Comparison of ENCODE assay signal across 13 cellular contexts in the genomic region with DNA sequence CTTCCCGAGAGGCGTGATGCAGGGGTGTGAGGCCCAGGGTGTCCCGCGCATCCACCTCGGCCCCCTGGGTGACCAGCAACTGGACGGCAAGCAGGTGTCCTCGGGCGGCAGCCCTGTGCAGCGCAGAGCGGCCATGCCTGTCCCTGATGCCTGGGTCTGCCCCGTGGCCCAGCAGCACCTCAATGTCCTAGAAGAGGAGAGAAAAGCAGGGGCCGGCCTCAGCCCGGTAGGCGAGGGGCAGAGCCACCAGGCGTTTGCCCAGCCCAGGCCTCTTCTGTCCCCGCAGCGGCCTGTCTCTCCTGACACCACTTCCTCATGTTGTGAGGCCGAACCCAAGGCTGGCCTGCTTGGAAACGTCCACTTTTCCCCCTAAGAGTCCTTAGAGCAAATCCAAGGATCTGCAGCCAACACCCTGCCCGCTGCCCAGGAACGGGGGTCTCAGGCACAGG. TPM values are rescaled to one million over a fixed set of nuclear protein-coding genes. Genes with fewer than 3 reads are reported as not detected.
DNase-seq lines count a peak whose midpoint lies in the region; FAIRE-seq and TF ChIP-seq lines count a peak whose summit lies in the region.
"Had no signal": no experiment of that assay in that cellular context is flagged by ENCODE, and none has a peak within 500 bp of the region (broad histone marks: within the 10 kb centered on the region; RNA-seq: fewer than 3 reads in every experiment).

No MANE protein-coding gene starts in this region.

- H3K27me3 ChIP-seq in keratinocyte (ENCODE audit: control insufficient read depth, extremely low read depth, insufficient read depth, low read length) (no peaks in the 10 kb centered on the region), skeletal muscle tissue (ENCODE audit: control insufficient read depth in 3 of 3, insufficient read depth in 3 of 3, low read length in 3 of 3) (peaks cover 0 to 10% (median 0%) of the 10 kb centered on the region in 3 donors), HAP-1 (ENCODE audit: low read depth) (no peaks in the 10 kb centered on the region)

- no peak for TF ChIP-seq CTCF in keratinocyte (optimal IDR thresholded peaks at IDR 0.05 in 1 of 3, IDR thresholded peaks at IDR 0.05 in 1 of 3, conservative IDR thresholded peaks at IDR 0.05 in 1 of 3; ENCODE audit: extremely low read depth in 1 of 3, insufficient read depth in 2 of 3, low read length in 3 of 3)

- no peak overlapping the region for H3K4me3 Mint-ChIP-seq in activated CD4-positive, alpha-beta T cell treated with anti-CD3 and anti-CD28 coated beads, Interleukin-2, amount 10 ng/mL, durations not matched to agents 7 days and 5 days
- H3K4me3 Mint-ChIP-seq: CD4-positive, alpha-beta T cell had no signal

- H4K20me1 ChIP-seq in keratinocyte (ENCODE audit: control insufficient read depth, extremely low read depth, insufficient read depth, low read length) = no peaks in the 10 kb centered on the region

- H3K4me1 ChIP-seq in keratinocyte (ENCODE audit: control insufficient read depth, extremely low read depth, insufficient read depth, low read length) = peaks cover 34% of the 10 kb centered on the region
- H3K4me1 ChIP-seq in skeletal muscle tissue (ENCODE audit: control insufficient read depth in 3 of 3, insufficient read depth in 3 of 3, low read length in 3 of 3) = peaks cover 0 to 5% (median 2%) of the 10 kb centered on the region in 3 donors
- H3K4me1 ChIP-seq in HAP-1 = no peaks in the 10 kb centered on the region

- no peaks in the 10 kb centered on the region for H3K36me3 ChIP-seq in keratinocyte (ENCODE audit: control insufficient read depth in 2 of 2, extremely low read depth in 1 of 2, insufficient read depth in 2 of 2, low read length in 2 of 2)
- H3K36me3 ChIP-seq in skeletal muscle tissue (ENCODE audit: control insufficient read depth in 3 of 3, insufficient read depth in 3 of 3, low read length in 3 of 3) = no peaks in the 10 kb centered on the region
- H3K36me3 ChIP-seq in HAP-1 (replicated peaks) = no peaks in the 10 kb centered on the region

- CTCF ChIA-PET in activated CD4-positive, alpha-beta T cell treated with anti-CD3 and anti-CD28 coated beads, Interleukin-2, amount 10 ng/mL, durations not matched to agents 7 days and 5 days (lab: Charles Lee) = interaction anchor here (1.3 kb wide), 1 partner anchor 19 kb away, joined by 3 read pairs; no protein-coding TSS in a partner anchor

- H3K9me1 ChIP-seq in keratinocyte (ENCODE audit: control insufficient read depth, extremely low read depth, insufficient read depth, low read length) = no peaks in the 10 kb centered on the region

- no peak overlapping the region for H2AFZ ChIP-seq in keratinocyte (ENCODE audit: control insufficient read depth, low read length)

- H3K9me3 Mint-ChIP-seq in activated CD4-positive, alpha-beta T cell treated with anti-CD3 and anti-CD28 coated beads, Interleukin-2, amount 10 ng/mL, durations not matched to agents 7 days and 5 days = no peaks in the 10 kb centered on the region
- H3K9me3 Mint-ChIP-seq: CD4-positive, alpha-beta T cell; IgD-negative memory B cell had no signal

- H3K27ac Mint-ChIP-seq in activated CD4-positive, alpha-beta T cell treated with anti-CD3 and anti-CD28 coated beads, Interleukin-2, amount 10 ng/mL, durations not matched to agents 7 days and 5 days = no peak overlapping the region
- H3K27ac Mint-ChIP-seq: CD4-positive, alpha-beta T cell had no signal

- H3K9ac ChIP-seq in keratinocyte (ENCODE audit: control insufficient read depth, extremely low read depth, insufficient read depth, low read length) (peak overlapping the region; percentile 33), skeletal muscle tissue (ENCODE audit: low read depth in 1 of 3, low read length in 3 of 3) (peak overlapping the region in 2 of 3 donors; percentile 68 to 74)

- H3K79me2 ChIP-seq in keratinocyte (ENCODE audit: control insufficient read depth, insufficient read depth, low read length) = no peaks in the 10 kb centered on the region

- peaks cover 14% of the 10 kb centered on the region for H3K4me1 Mint-ChIP-seq in activated CD4-positive, alpha-beta T cell treated with anti-CD3 and anti-CD28 coated beads, Interleukin-2, amount 10 ng/mL, durations not matched to agents 7 days and 5 days

- POLR2A ChIA-PET in activated CD4-positive, alpha-beta T cell treated with anti-CD3 and anti-CD28 coated beads, Interleukin-2, amount 10 ng/mL, durations not matched to agents 7 days and 5 days (lab: Charles Lee) = no interaction called here

- FAIRE-seq in GM19239 (lab: Jason Lieb, UNC) (no peak), keratinocyte (lab: Jason Lieb, UNC) (no peak)

- H3K4me3 ChIP-seq in keratinocyte (ENCODE audit: control insufficient read depth in 2 of 3, extremely low read depth in 1 of 3, insufficient read depth in 2 of 3, low read depth in 1 of 3, low read length in 3 of 3) (peak overlapping the region in 1 of 3 experiments; percentile 14), skeletal muscle tissue (ENCODE audit: low read length in 3 of 3) (peak overlapping the region; percentile 23 to 52 (median 51)), HAP-1 (no peak overlapping the region)

- dilution Hi-C loops in keratinocyte (cut with MboI; ENCODE audit: extremely low pct_ligation_motif_present, low sequenced_read_pairs) = no loop called here

- no peaks in the 10 kb centered on the region for H3K36me3 Mint-ChIP-seq in activated CD4-positive, alpha-beta T cell treated with anti-CD3 and anti-CD28 coated beads, Interleukin-2, amount 10 ng/mL, durations not matched to agents 7 days and 5 days (ENCODE audit: low read depth)

- in situ Hi-C loops in HAP-1 (cut with MboI; ENCODE audit: low sequenced_read_pairs) = no loop called here

- DNase-seq in GM19239 (ENCODE audit: insufficient read length, low spot score) (peak; percentile 26), keratinocyte (ENCODE audit: low read depth, low spot score) (no peak), GM19238 (ENCODE audit: insufficient read length, low spot score) (no peak), HAP-1 (ENCODE audit: low spot score in 2 of 2) (no peak), NOMO-1 treated with dmso at 0.1 percent for 144 hours (lab: John Stamatoyannopoulos, UW; ENCODE audit: unreplicated experiment) (no peak)
- DNase-seq in activated CD4-positive, alpha-beta T cell treated with anti-CD3 and anti-CD28 coated beads, Interleukin-2, amount 10 ng/mL, durations not matched to agents 7 days and 5 days = no peak
- DNase-seq: activated T-cell treated with anti-CD3 and anti-CD28 coated beads, Interleukin-2, amount 50 U/mL, for 48 hours; CD4-positive, alpha-beta T cell; RPMI8226; stimulated activated CD4-positive, alpha-beta T cell treated with anti-CD3 and anti-CD28 coated beads, Interleukin-4, amount 100 ng/mL, for 4 hours had no signal

- H3K9me3 ChIP-seq in keratinocyte (ENCODE audit: control insufficient read depth, low read depth, low read length) = no peaks in the 10 kb centered on the region
- no peaks in the 10 kb centered on the region for H3K9me3 ChIP-seq in skeletal muscle tissue (ENCODE audit: control insufficient read depth in 3 of 3, low read length in 3 of 3)
- no peaks in the 10 kb centered on the region for H3K9me3 ChIP-seq in HAP-1

- peak overlapping the region; percentile 83 for H3K27ac ChIP-seq in cingulate gyrus (ENCODE audit: low read depth, low read length)
- no peak overlapping the region for H3K27ac ChIP-seq in keratinocyte (ENCODE audit: control insufficient read depth, insufficient read depth, low read length)
- H3K27ac ChIP-seq in skeletal muscle tissue (ENCODE audit: low read depth, low read length) = no peak overlapping the region

- peak overlapping the region; percentile 54 for H3K4me2 ChIP-seq in keratinocyte (ENCODE audit: control insufficient read depth, extremely low read depth, insufficient read depth, low read depth, low read length)

- H3K27me3 Mint-ChIP-seq in activated CD4-positive, alpha-beta T cell treated with anti-CD3 and anti-CD28 coated beads, Interleukin-2, amount 10 ng/mL, durations not matched to agents 7 days and 5 days = peaks cover 4% of the 10 kb centered on the region

RNA-seq across cellular contexts. Expression of a gene that starts 1.7 kb away (rescaled TPM):
- 4.6 to 6.5 TPM (median 5.1 TPM) in 3 replicates for polyA plus RNA-seq in keratinocyte
- polyA plus RNA-seq in keratinocyte (2011; ENCODE audit: low read depth) = 0.45 TPM
- polyA plus RNA-seq in keratinocyte (2011; cell fraction: cytosol; rRNA removed) = 2.9 and 4.5 TPM in 2 replicates
- 4.0 and 5.7 TPM in 2 replicates for polyA plus RNA-seq in keratinocyte (2011; cell fraction: nucleus; rRNA removed)
- polyA plus RNA-seq in keratinocyte (2012; ENCODE audit: low replicate concordance) = 2.4 and 7.2 TPM in 2 replicates
- 0.64 to 1.9 TPM (median 1.0 TPM) in 3 replicates for polyA minus RNA-seq in keratinocyte
- polyA minus RNA-seq in keratinocyte (2011; cell fraction: cytosol; rRNA and poly(A)+ RNA removed) = 6.5 TPM
- 0.62 and 1.6 TPM in 2 replicates for polyA minus RNA-seq in keratinocyte (2011; cell fraction: nucleus; rRNA and poly(A)+ RNA removed)
- 5.7 TPM for total RNA-seq in skeletal muscle tissue
- total RNA-seq in activated CD4-positive, alpha-beta T cell treated with anti-CD3 and anti-CD28 coated beads, Interleukin-2, amount 10 ng/mL, durations not matched to agents 7 days and 5 days = not detected
- total RNA-seq: CD4-positive, alpha-beta T cell had no signal
- polyA plus RNA-seq: IgD-negative memory B cell had no signal

RNA-seq across cellular contexts. Expression of a gene that starts 12.3 kb away (rescaled TPM):
- polyA plus RNA-seq in keratinocyte = 94.3 to 169 TPM (median 133 TPM) in 3 replicates
- polyA plus RNA-seq in keratinocyte (2011; ENCODE audit: low read depth) = 31.7 TPM
- polyA plus RNA-seq in keratinocyte (2011; cell fraction: cytosol; rRNA removed) = 121 and 139 TPM in 2 replicates
- polyA plus RNA-seq in keratinocyte (2011; cell fraction: nucleus; rRNA removed) = 71.0 and 73.2 TPM in 2 replicates
- polyA plus RNA-seq in keratinocyte (2012; ENCODE audit: low replicate concordance) = 118 and 167 TPM in 2 replicates
- 42.8 to 84.5 TPM (median 75.4 TPM) in 3 replicates for polyA minus RNA-seq in keratinocyte
- polyA minus RNA-seq in keratinocyte (2011; cell fraction: cytosol; rRNA and poly(A)+ RNA removed) = 137 TPM
- 25.4 and 27.8 TPM in 2 replicates for polyA minus RNA-seq in keratinocyte (2011; cell fraction: nucleus; rRNA and poly(A)+ RNA removed)
- total RNA-seq in skeletal muscle tissue = 75.7 TPM
- 100 to 1,000 TPM in 1 of 2 experiments, 10 to 100 TPM in 1; 98.6 to 107 TPM for total RNA-seq in activated CD4-positive, alpha-beta T cell treated with anti-CD3 and anti-CD28 coated beads, Interleukin-2, amount 10 ng/mL, durations not matched to agents 7 days and 5 days

RNA-seq across cellular contexts. Expression of a gene that starts 16.1 kb away (rescaled TPM):
- polyA plus RNA-seq in keratinocyte = 5.0 to 6.7 TPM (median 6.5 TPM) in 3 replicates
- polyA plus RNA-seq in keratinocyte (2011; ENCODE audit: low read depth) = 0.79 TPM
- 1.4 and 3.9 TPM in 2 replicates for polyA plus RNA-seq in keratinocyte (2011; cell fraction: cytosol; rRNA removed)
- 5.0 and 8.3 TPM in 2 replicates for polyA plus RNA-seq in keratinocyte (2011; cell fraction: nucleus; rRNA removed)
- 3.7 and 16.1 TPM in 2 replicates for polyA plus RNA-seq in keratinocyte (2012; ENCODE audit: low replicate concordance)
- polyA minus RNA-seq in keratinocyte = 1.7 to 3.9 TPM (median 2.3 TPM) in 3 replicates
- 10.6 TPM for polyA minus RNA-seq in keratinocyte (2011; cell fraction: cytosol; rRNA and poly(A)+ RNA removed)
- 4.7 and 7.9 TPM in 2 replicates for polyA minus RNA-seq in keratinocyte (2011; cell fraction: nucleus; rRNA and poly(A)+ RNA removed)
- 11.0 TPM for total RNA-seq in skeletal muscle tissue
- under 1 TPM; 0.10 to 0.12 TPM for total RNA-seq in activated CD4-positive, alpha-beta T cell treated with anti-CD3 and anti-CD28 coated beads, Interleukin-2, amount 10 ng/mL, durations not matched to agents 7 days and 5 days
- total RNA-seq: CD4-positive, alpha-beta T cell had no signal
- polyA plus RNA-seq: IgD-negative memory B cell had no signal

RNA-seq across cellular contexts. Expression of a gene that starts 20.3 kb away (rescaled TPM):
- 97.0 to 171 TPM (median 140 TPM) in 3 replicates for polyA plus RNA-seq in keratinocyte
- polyA plus RNA-seq in keratinocyte (2011; ENCODE audit: low read depth) = 75.5 TPM
- 28.4 and 29.1 TPM in 2 replicates for polyA plus RNA-seq in keratinocyte (2011; cell fraction: cytosol; rRNA removed)
- 897 and 930 TPM in 2 replicates for polyA plus RNA-seq in keratinocyte (2011; cell fraction: nucleus; rRNA removed)
- 61.3 and 150 TPM in 2 replicates for polyA plus RNA-seq in keratinocyte (2012; ENCODE audit: low replicate concordance)
- 41.8 to 80.5 TPM (median 44.9 TPM) in 3 replicates for polyA minus RNA-seq in keratinocyte
- polyA minus RNA-seq in keratinocyte (2011; cell fraction: cytosol; rRNA and poly(A)+ RNA removed) = 10.7 TPM
- 90.2 and 130 TPM in 2 replicates for polyA minus RNA-seq in keratinocyte (2011; cell fraction: nucleus; rRNA and poly(A)+ RNA removed)
- 55.3 TPM for total RNA-seq in skeletal muscle tissue
- total RNA-seq in activated CD4-positive, alpha-beta T cell treated with anti-CD3 and anti-CD28 coated beads, Interleukin-2, amount 10 ng/mL, durations not matched to agents 7 days and 5 days = 100 to 1,000 TPM; 122 to 131 TPM

RNA-seq across cellular contexts. Expression of a gene that starts 30.1 kb away (rescaled TPM):
- polyA plus RNA-seq in keratinocyte = 0.39 to 0.72 TPM (median 0.45 TPM) in 3 replicates
- polyA plus RNA-seq in keratinocyte (2011; ENCODE audit: low read depth) = not detected
- 0.26 and 0.73 TPM in 2 replicates for polyA plus RNA-seq in keratinocyte (2011; cell fraction: cytosol; rRNA removed)
- polyA plus RNA-seq in keratinocyte (2011; cell fraction: nucleus; rRNA removed) = 0.13 and 0.16 TPM in 2 replicates
- polyA plus RNA-seq in keratinocyte (2012; ENCODE audit: low replicate concordance) = 0.42 and 0.49 TPM in 2 replicates
- 0.45 TPM in 1 of 3 replicates, not detected in the others for polyA minus RNA-seq in keratinocyte
- polyA minus RNA-seq in keratinocyte (2011; cell fraction: cytosol; rRNA and poly(A)+ RNA removed) = not detected
- not detected in 2 replicates for polyA minus RNA-seq in keratinocyte (2011; cell fraction: nucleus; rRNA and poly(A)+ RNA removed)
- total RNA-seq in skeletal muscle tissue = not detected
- total RNA-seq in activated CD4-positive, alpha-beta T cell treated with anti-CD3 and anti-CD28 coated beads, Interleukin-2, amount 10 ng/mL, durations not matched to agents 7 days and 5 days = under 1 TPM; 0.17 to 0.69 TPM

Comparison
In these comparisons a context has a peak if more than half of its experiments do, and no peak if none do; other contexts are left out.
1. RNA of a gene that starts 16.1 kb away (total RNA-seq): 11.0 TPM in skeletal muscle tissue (single experiment); 0.10 to 0.12 TPM in activated CD4-positive, alpha-beta T cell treated with anti-CD3 and anti-CD28 coated beads, Interleukin-2, amount 10 ng/mL, durations not matched to agents 7 days and 5 days; every median in the first group is over 10 times any median in the second.